In genomic region chr11:72239849-72240460, GRCh38 we compare ENCODE assay signal across 9 cellular contexts. TPM values are rescaled to one million over a fixed set of nuclear protein-coding genes. Genes with fewer than 3 reads are reported as not detected.
DNase-seq lines count a peak whose midpoint lies in the region; ATAC-seq and TF ChIP-seq lines count a peak whose summit lies in the region.
"Had no signal": no experiment of that assay in that cellular context is flagged by ENCODE, and none has a peak within 500 bp of the region (broad histone marks: within the 10 kb centered on the region; RNA-seq: fewer than 3 reads in every experiment).

No MANE protein-coding gene starts in this region.

- H3K4me1 Mint-ChIP-seq in Calu3 (ENCODE audit: low read depth, unreplicated experiment) (no peaks in the 10 kb centered on the region), osteocyte (ENCODE audit: unreplicated experiment) (peaks cover 32% of the 10 kb centered on the region)

- peaks cover 5% of the 10 kb centered on the region; the same call in 1 of the 2 replicates for H3K27me3 ChIP-seq in PC-3 (ENCODE audit: low read length)

- H3K27ac ChIP-seq in PC-3 (ENCODE audit: low read length), result no peak overlapping the region
- H3K27ac ChIP-seq: epithelial cell of prostate had no signal

- H3K4me1 ChIP-seq in PC-3 (ENCODE audit: insufficient read depth, low read length), result peaks cover 9% of the 10 kb centered on the region

- CTCF ChIA-PET in Calu3 (lab: Charles Lee), result no interaction called here
- CTCF ChIA-PET in PC-3 (lab: Charles Lee), result no interaction called here

- DNase-seq in Calu3 (peak; percentile 50), PC-3 (peak; percentile 40), fibroblast of mammary gland (ENCODE audit: low read depth) (peak; percentile 27), osteocyte (ENCODE audit: extremely low spot score, unreplicated experiment) (no peak), GOT3 (lab: John Stamatoyannopoulos, UW) (no peak), occipital lobe (lab: John Stamatoyannopoulos, UW) (no peak)
- no peak for DNase-seq in activated T-cell treated with anti-CD3 and anti-CD28 coated beads, Interleukin-2, amount 50 U/mL, for 1 hour

- H3K4me3 ChIP-seq in PC-3 (ENCODE audit: low read length) (peak overlapping the region; percentile 28; the same call in 1 of the 2 replicates), fibroblast of mammary gland (ENCODE audit: control insufficient read depth, low read depth, low read length) (no peak overlapping the region)

- H3K36me3 Mint-ChIP-seq in Calu3 (ENCODE audit: insufficient read depth, unreplicated experiment) (peaks cover 26% of the 10 kb centered on the region), osteocyte (ENCODE audit: unreplicated experiment) (peaks cover 16% of the 10 kb centered on the region)

- TF ChIP-seq CTCF in Calu3 (IDR thresholded peaks at IDR 0.05; ENCODE audit: unreplicated experiment), result no peak
- no peak for TF ChIP-seq CTCF in PC-3 (conservative IDR thresholded peaks at IDR 0.05; ENCODE audit: low read depth, low read length)
- TF ChIP-seq CTCF in fibroblast of mammary gland (conservative IDR thresholded peaks at IDR 0.05; ENCODE audit: control insufficient read depth, insufficient read depth, low read depth, low read length), result no peak
- no peak for TF ChIP-seq CTCF in osteocyte (IDR thresholded peaks at IDR 0.05)

- peak overlapping the region; percentile 74 for H2AFZ ChIP-seq in PC-3 (ENCODE audit: low read length)

- peak overlapping the region; percentile 63 for H3K4me3 Mint-ChIP-seq in Calu3 (ENCODE audit: low read depth, unreplicated experiment)
- peak overlapping the region; percentile 70 for H3K4me3 Mint-ChIP-seq in osteocyte (ENCODE audit: unreplicated experiment)

- intact Hi-C loops in Calu3 (cut with micrococcal nuclease; ENCODE audit: unreplicated experiment) (no loop called here), PC-3 (cut with micrococcal nuclease) (loop anchor here (2.0 kb wide), 1 partner anchor 15 kb away; the partner anchor contains the start of gene INPPL1)

- peaks cover 5% of the 10 kb centered on the region for H3K36me3 ChIP-seq in PC-3 (ENCODE audit: low read depth, low read length)

- peak overlapping the region; percentile 71 for H3K4me2 ChIP-seq in PC-3 (ENCODE audit: low read length)

- H3K79me2 ChIP-seq in PC-3 (ENCODE audit: low read length), result no peaks in the 10 kb centered on the region

- H3K27me3 Mint-ChIP-seq in Calu3 (ENCODE audit: unreplicated experiment) (peaks cover 39% of the 10 kb centered on the region), osteocyte (ENCODE audit: unreplicated experiment) (peaks cover 27% of the 10 kb centered on the region)

- H3K9me3 Mint-ChIP-seq in Calu3 (ENCODE audit: low read depth, unreplicated experiment) (no peaks in the 10 kb centered on the region), osteocyte (ENCODE audit: unreplicated experiment) (no peaks in the 10 kb centered on the region)

- H3K27ac Mint-ChIP-seq in Calu3 (ENCODE audit: unreplicated experiment) (peak overlapping the region; percentile 62), osteocyte (ENCODE audit: unreplicated experiment) (no peak overlapping the region)

- no TSS peak for BruUV-seq in Calu3 (replicated peaks; lab: Mats Ljungman, UMichigan)
- BruUV-seq in PC-3 (replicated peaks; lab: Mats Ljungman, UMichigan), result no TSS peak

- no peaks in the 10 kb centered on the region for H3K9me2 ChIP-seq in PC-3 (replicated peaks; ENCODE audit: low read length)

- peaks cover 8% of the 10 kb centered on the region for H3F3A ChIP-seq in PC-3 (ENCODE audit: low read length, unreplicated experiment)

- no peaks in the 10 kb centered on the region for H4K20me1 ChIP-seq in PC-3 (ENCODE audit: low read length)

- ATAC-seq in PC-3, result peak; percentile 70
- no peak for ATAC-seq in HG03175 (IDR thresholded peaks at IDR 0.05; ENCODE audit: unreplicated experiment)

- H3K9ac ChIP-seq in PC-3 (ENCODE audit: low read length), result peak overlapping the region; percentile 35; the same call in 1 of the 2 replicates

- H3K9me3 ChIP-seq in PC-3 (ENCODE audit: low read length), result no peaks in the 10 kb centered on the region

- POLR2A ChIA-PET in PC-3 (lab: Charles Lee; ENCODE audit: unreplicated experiment), result no interaction called here

RNA-seq across cellular contexts. Expression of gene PHOX2A, which starts 4.0 kb away (rescaled TPM):
- total RNA-seq in Calu3 (2022) (not detected in 2 replicates), PC-3 (2014; rRNA removed) (not detected in 2 replicates), osteocyte (not detected in 2 replicates), occipital lobe (not detected)

RNA-seq across cellular contexts. Expression of gene INPPL1, which starts 15.4 kb away (rescaled TPM):
- total RNA-seq in Calu3 (2022) (203 and 221 TPM in 2 replicates), PC-3 (2014; rRNA removed) (100 and 121 TPM in 2 replicates), osteocyte (259 and 289 TPM in 2 replicates), occipital lobe (9.4 TPM)

RNA-seq across cellular contexts. Expression of gene FOLR2, which starts 23.4 kb away (rescaled TPM):
- total RNA-seq in Calu3 (2022) (not detected in 2 replicates), PC-3 (2014; rRNA removed) (not detected in 2 replicates), osteocyte (not detected in 2 replicates), occipital lobe (5.8 TPM)

RNA-seq across cellular contexts. Expression of gene FOLR1, which starts 48.0 kb away (rescaled TPM):
- total RNA-seq in Calu3 (2022) (2.6 and 2.7 TPM in 2 replicates), PC-3 (2014; rRNA removed) (0.36 TPM in 1 of 2 replicates, not detected in the other), osteocyte (not detected in 2 replicates), occipital lobe (not detected)

Comparison
In these comparisons a context has a peak if more than half of its experiments do, and no peak if none do; other contexts are left out.
1. DNase-seq: peak in Calu3 (single experiment), PC-3 (single experiment) and fibroblast of mammary gland (single experiment); none in osteocyte (single experiment), GOT3 (single experiment), occipital lobe (single experiment) and activated T-cell treated with anti-CD3 and anti-CD28 coated beads, Interleukin-2, amount 50 U/mL, for 1 hour (single experiment).